In genomic region chr18:5977022-5977421, GRCh38 we compare ENCODE assay signal across 26 cellular contexts.
"Had no signal": no experiment of that assay in that cellular context is flagged by ENCODE, and none has a peak within 500 bp of the region (broad histone marks: within the 10 kb centered on the region; RNA-seq: fewer than 3 reads in every experiment).

No MANE protein-coding gene starts in this region.

- H3K4me3 ChIP-seq: esophagus muscularis mucosa, gastroesophageal sphincter, heart left ventricle, hepatocyte, left lung, neural progenitor cell, ovary, psoas muscle, skin epidermis, spleen, suprapubic skin, transverse colon, upper lobe of right lung, vagina had no signal

- H3K9me3 Mint-ChIP-seq: naive thymus-derived CD4-positive, alpha-beta T cell; nephron; neural progenitor cell; stimulated activated memory B cell treated with anti-CD40 and anti-IgM and Interleukin-4, amounts not matched to agents 10 μg/mL and 1 μg/mL and 100 μg/mL, for 72 hours; stimulated activated naive CD8-positive, alpha-beta T cell treated with anti-CD3 and anti-CD28 coated beads, Interleukin-15, Interleukin-2, amounts not matched to agents 100 ng/mL and 50 ng/mL, for 24 hours had no signal

- H3K27me3 Mint-ChIP-seq: stimulated activated memory B cell treated with anti-CD40 and anti-IgM and Interleukin-4, amounts not matched to agents 10 μg/mL and 1 μg/mL and 100 μg/mL, for 72 hours; stimulated activated naive CD8-positive, alpha-beta T cell treated with anti-CD3 and anti-CD28 coated beads, Interleukin-15, Interleukin-2, amounts not matched to agents 100 ng/mL and 50 ng/mL, for 24 hours had no signal

- H3K4me1 Mint-ChIP-seq: nephron had no signal

- H3K27me3 ChIP-seq: esophagus muscularis mucosa, gastroesophageal sphincter, heart left ventricle, hepatocyte, left lung, neural progenitor cell, ovary, spleen, suprapubic skin, transverse colon, upper lobe of right lung, vagina had no signal

- H3K4me1 ChIP-seq: esophagus muscularis mucosa, gastroesophageal sphincter, left lung, psoas muscle, transverse colon, upper lobe of right lung, vagina had no signal

- H3K27ac ChIP-seq: esophagus muscularis mucosa, foreskin keratinocyte, gastroesophageal sphincter, heart left ventricle, hepatocyte, left lung, neural progenitor cell, ovary, psoas muscle, skin epidermis, spleen, suprapubic skin, transverse colon, upper lobe of right lung, vagina had no signal

- H3K9ac ChIP-seq: neural progenitor cell had no signal

- DNase-seq: effector CD8-positive, alpha-beta T cell; foreskin keratinocyte; heart left ventricle; left cardiac atrium; left lung; mesenchymal stem cell; midbrain; naive thymus-derived CD4-positive, alpha-beta T cell; nucleus accumbens; ovary; psoas muscle; right cardiac atrium; spleen; stimulated activated CD4-positive, alpha-beta T cell treated with anti-CD3 and anti-CD28 coated beads, Interleukin-4, amount 100 ng/mL, for 4 hours; transverse colon; upper lobe of right lung had no signal

- H3K36me3 ChIP-seq: esophagus muscularis mucosa, gastroesophageal sphincter, heart left ventricle, left lung, neural progenitor cell, ovary, spleen, suprapubic skin, transverse colon, upper lobe of right lung, vagina had no signal

- H3K36me3 Mint-ChIP-seq: naive thymus-derived CD4-positive, alpha-beta T cell; neural progenitor cell; stimulated activated memory B cell treated with anti-CD40 and anti-IgM and Interleukin-4, amounts not matched to agents 10 μg/mL and 1 μg/mL and 100 μg/mL, for 72 hours had no signal

- H3K27ac Mint-ChIP-seq: naive thymus-derived CD4-positive, alpha-beta T cell; nephron; neural progenitor cell; stimulated activated naive CD8-positive, alpha-beta T cell treated with anti-CD3 and anti-CD28 coated beads, Interleukin-15, Interleukin-2, amounts not matched to agents 100 ng/mL and 50 ng/mL, for 24 hours had no signal

- H3K4me3 Mint-ChIP-seq: naive thymus-derived CD4-positive, alpha-beta T cell; nephron; neural progenitor cell; stimulated activated memory B cell treated with anti-CD40 and anti-IgM and Interleukin-4, amounts not matched to agents 10 μg/mL and 1 μg/mL and 100 μg/mL, for 72 hours; stimulated activated naive CD8-positive, alpha-beta T cell treated with anti-CD3 and anti-CD28 coated beads, Interleukin-15, Interleukin-2, amounts not matched to agents 100 ng/mL and 50 ng/mL, for 24 hours had no signal

- H3K9me3 ChIP-seq: esophagus muscularis mucosa, gastroesophageal sphincter, heart left ventricle, left lung, ovary, psoas muscle, spleen, suprapubic skin, transverse colon, upper lobe of right lung, vagina had no signal
